24 cellular contexts compared by ENCODE assay signal in genomic region chr6:92930212-92930611, GRCh38.
"Had no signal": no experiment of that assay in that cellular context is flagged by ENCODE, and none has a peak within 500 bp of the region (broad histone marks: within the 10 kb centered on the region; RNA-seq: fewer than 3 reads in every experiment).

No MANE protein-coding gene starts in this region.

- H3K4me1 ChIP-seq: stomach, suprapubic skin, testis, thyroid gland, tibial artery, tibial nerve, transverse colon, upper lobe of left lung, upper lobe of right lung, uterus, vagina had no signal

- H3K36me3 ChIP-seq: stomach, suprapubic skin, thoracic aorta, thyroid gland, tibial artery, tibial nerve, transverse colon, upper lobe of left lung, upper lobe of right lung, uterus, vagina had no signal

- H3K27me3 ChIP-seq: stomach, suprapubic skin, testis, thyroid gland, tibial artery, tibial nerve, transverse colon, upper lobe of left lung, upper lobe of right lung, uterus, vagina had no signal

- H3K9me3 ChIP-seq: suprapubic skin, testis, thoracic aorta, thyroid gland, tibial artery, tibial nerve, transverse colon, upper lobe of right lung, uterus, vagina had no signal

- H3K4me3 ChIP-seq: stomach, suprapubic skin, testis, thoracic aorta, thyroid gland, tibial artery, tibial nerve, transverse colon, upper lobe of left lung, upper lobe of right lung, uterus, vagina had no signal

- DNase-seq: stimulated activated CD4-positive, alpha-beta T cell treated with anti-CD3 and anti-CD28 coated beads, Interleukin-2, amount 100 ng/mL, for 48 hours; stimulated activated CD4-positive, alpha-beta T cell treated with anti-CD3 and anti-CD28 coated beads, Interleukin-4, amount 100 ng/mL, for 1 hour; stimulated activated CD4-positive, alpha-beta T cell treated with anti-CD3 and anti-CD28 coated beads, Interleukin-4, amount 100 ng/mL, for 24 hours; stimulated activated CD4-positive, alpha-beta T cell treated with anti-CD3 and anti-CD28 coated beads, Interleukin-4, amount 100 ng/mL, for 4 hours; stimulated activated CD8-positive, alpha-beta memory T cell treated with anti-CD3 and anti-CD28 coated beads, Interleukin-4, amount 100 ng/mL, for 48 hours; stimulated activated naive B cell treated with anti-CD40 and anti-IgM and Interleukin-4, amounts not matched to agents 10 μg/mL and 1 μg/mL and 100 μg/mL, for 72 hours; stimulated activated naive CD4-positive, alpha-beta T cell; stimulated activated naive CD4-positive, alpha-beta T cell treated with Interleukin-2 at 50 U/mL for 16 hours; stimulated activated naive CD8-positive, alpha-beta T cell treated with anti-CD3 and anti-CD28 coated beads, Interleukin-15, amount 100 ng/mL, for 72 hours; stimulated activated naive CD8-positive, alpha-beta T cell treated with anti-CD3 and anti-CD28 coated beads, Interleukin-15, Interleukin-2, amounts not matched to agents 100 U/mL and 50 U/mL, for 24 hours; stomach; substantia nigra; testis; thyroid gland; tibial artery; transverse colon; trophoblast cell; upper lobe of left lung; upper lobe of right lung; uterus had no signal

- H3K27ac ChIP-seq: stomach, suprapubic skin, testis, thoracic aorta, thyroid gland, tibial artery, tibial nerve, transverse colon, upper lobe of left lung, upper lobe of right lung, uterus, vagina had no signal
